In genomic region chr7:157825325-157825724, GRCh38 we compare ENCODE assay signal across 18 cellular contexts.
DNase-seq lines count a peak whose midpoint lies in the region; ATAC-seq, FAIRE-seq and TF ChIP-seq lines count a peak whose summit lies in the region.
"Had no signal": no experiment of that assay in that cellular context is flagged by ENCODE, and none has a peak within 500 bp of the region (broad histone marks: within the 10 kb centered on the region; RNA-seq: fewer than 3 reads in every experiment).

No MANE protein-coding gene starts in this region.

- BruUV-seq in MCF 10A (replicated peaks; lab: Mats Ljungman, UMichigan), result no TSS peak
- BruUV-seq in mammary epithelial cell (replicated peaks; lab: Mats Ljungman, UMichigan), result no TSS peak
- BruUV-seq in PC-3 (replicated peaks; lab: Mats Ljungman, UMichigan), result no TSS peak

- peak; percentile 0 for DNase-seq in MCF 10A (ENCODE audit: unreplicated experiment)
- no peak for DNase-seq in mammary epithelial cell
- peak; percentile 37 for DNase-seq in PC-3
- DNase-seq in astrocyte (ENCODE audit: low read depth), result peak; percentile 11
- peak; percentile 29 for DNase-seq in urothelium cell line (ENCODE audit: low spot score)
- DNase-seq: body of pancreas; CD4-positive, alpha-beta memory T cell; effector CD8-positive, alpha-beta T cell; erythroblast; foreskin melanocyte; H9; KBM-7; naive thymus-derived CD8-positive, alpha-beta T cell; NCI-H187 had no signal

- in situ Hi-C loops in mammary epithelial cell (cut with MboI; ENCODE audit: low sequenced_read_pairs in 2 of 2), result no loop called here

- H3K4me3 ChIP-seq in mammary epithelial cell (replicated peaks in 1 of 3; ENCODE audit: insufficient read depth in 1 of 3, low read depth in 2 of 3, low read length in 3 of 3) (no peak overlapping the region), PC-3 (ENCODE audit: low read length) (no peak overlapping the region), astrocyte (ENCODE audit: insufficient read depth, low read depth, low read length) (no peak overlapping the region)
- H3K4me3 ChIP-seq: body of pancreas, left lung, vagina had no signal

- H3K9me2 ChIP-seq in PC-3 (replicated peaks; ENCODE audit: low read length), result no peaks in the 10 kb centered on the region

- H3K4me1 ChIP-seq in mammary epithelial cell (ENCODE audit: insufficient read depth, low read length), result no peaks in the 10 kb centered on the region
- H3K4me1 ChIP-seq in PC-3 (ENCODE audit: insufficient read depth, low read length), result no peaks in the 10 kb centered on the region
- no peaks in the 10 kb centered on the region for H3K4me1 ChIP-seq in astrocyte (ENCODE audit: insufficient read depth, low read length)
- H3K4me1 ChIP-seq: body of pancreas, left lung, vagina had no signal

- FAIRE-seq in astrocyte (lab: Jason Lieb, UNC), result no peak
- FAIRE-seq in urothelium cell line (lab: Jason Lieb, UNC), result no peak

- H3K9ac ChIP-seq in mammary epithelial cell (ENCODE audit: insufficient read depth, low read length) (no peak overlapping the region), PC-3 (ENCODE audit: low read length) (no peak overlapping the region), astrocyte (ENCODE audit: low read length) (no peak overlapping the region)

- H3K9me3 Mint-ChIP-seq in MCF 10A (ENCODE audit: unreplicated experiment) (no peaks in the 10 kb centered on the region), astrocyte (ENCODE audit: unreplicated experiment) (peaks cover 6% of the 10 kb centered on the region)
- H3K9me3 Mint-ChIP-seq: CD4-positive, alpha-beta memory T cell; H9; naive thymus-derived CD8-positive, alpha-beta T cell had no signal

- no peaks in the 10 kb centered on the region for H3K27me3 ChIP-seq in mammary epithelial cell (ENCODE audit: insufficient read depth, low read length)
- no peaks in the 10 kb centered on the region for H3K27me3 ChIP-seq in PC-3 (ENCODE audit: low read length)
- no peaks in the 10 kb centered on the region for H3K27me3 ChIP-seq in astrocyte (ENCODE audit: insufficient read depth, low read length)
- H3K27me3 ChIP-seq: body of pancreas, vagina had no signal

- H3K36me3 ChIP-seq in mammary epithelial cell (ENCODE audit: insufficient read depth, low read length) (no peaks in the 10 kb centered on the region), PC-3 (ENCODE audit: low read depth, low read length) (no peaks in the 10 kb centered on the region), astrocyte (ENCODE audit: insufficient read depth, low read length) (no peaks in the 10 kb centered on the region)
- H3K36me3 ChIP-seq: left lung, vagina had no signal

- no peak overlapping the region for H2AFZ ChIP-seq in mammary epithelial cell (ENCODE audit: low read depth, low read length)
- H2AFZ ChIP-seq in PC-3 (ENCODE audit: low read length), result no peak overlapping the region
- no peak overlapping the region for H2AFZ ChIP-seq in astrocyte (ENCODE audit: low read depth, low read length)

- H3K4me3 Mint-ChIP-seq in MCF 10A (ENCODE audit: unreplicated experiment), result no peak overlapping the region
- H3K4me3 Mint-ChIP-seq in astrocyte (ENCODE audit: unreplicated experiment), result no peak overlapping the region
- H3K4me3 Mint-ChIP-seq: CD4-positive, alpha-beta memory T cell; H9; naive thymus-derived CD8-positive, alpha-beta T cell had no signal

- POLR2A ChIA-PET in MCF 10A (lab: Yijun Ruan, JAX), result no interaction called here
- POLR2A ChIA-PET in PC-3 (lab: Charles Lee; ENCODE audit: unreplicated experiment), result interaction anchor here (0.6 kb wide), 1 partner anchor 18 kb away, joined by 3 read pairs; no protein-coding TSS in a partner anchor

- H3K27me3 Mint-ChIP-seq in MCF 10A (ENCODE audit: insufficient read depth, unreplicated experiment) (no peaks in the 10 kb centered on the region), astrocyte (ENCODE audit: low read depth, unreplicated experiment) (no peaks in the 10 kb centered on the region)
- H3K27me3 Mint-ChIP-seq: CD4-positive, alpha-beta memory T cell had no signal

- CTCF ChIA-PET in MCF 10A (lab: Yijun Ruan, JAX), result interaction anchor here (0.6 kb wide), 1 partner anchor 500 kb away, joined by 3 read pairs; no protein-coding TSS in a partner anchor
- CTCF ChIA-PET in mammary epithelial cell (lab: Charles Lee; ENCODE audit: low non-redundant PET), result no interaction called here
- CTCF ChIA-PET in PC-3 (lab: Charles Lee), result no interaction called here

- H3K79me2 ChIP-seq in mammary epithelial cell (ENCODE audit: insufficient read depth, low read length), result no peaks in the 10 kb centered on the region
- no peaks in the 10 kb centered on the region for H3K79me2 ChIP-seq in PC-3 (ENCODE audit: low read length)
- no peaks in the 10 kb centered on the region for H3K79me2 ChIP-seq in astrocyte (ENCODE audit: insufficient read depth, low read length)

- H3K27ac Mint-ChIP-seq in MCF 10A (ENCODE audit: low read depth, unreplicated experiment) (no peak overlapping the region), astrocyte (ENCODE audit: unreplicated experiment) (no peak overlapping the region)
- H3K27ac Mint-ChIP-seq: H9 had no signal

- dilution Hi-C loops in mammary epithelial cell (cut with HindIII; ENCODE audit: low sequenced_read_pairs), result no loop called here

- no peak overlapping the region for H3K27ac ChIP-seq in mammary epithelial cell (ENCODE audit: insufficient read depth, low read depth, low read length)
- no peak overlapping the region for H3K27ac ChIP-seq in PC-3 (ENCODE audit: low read length)
- no peak overlapping the region for H3K27ac ChIP-seq in astrocyte (ENCODE audit: low read depth, low read length)
- H3K27ac ChIP-seq: body of pancreas, left lung, vagina had no signal

- H3K9me3 ChIP-seq in mammary epithelial cell (replicated peaks; ENCODE audit: insufficient read depth, low read length) (peaks cover 43% of the 10 kb centered on the region), PC-3 (ENCODE audit: low read length) (no peaks in the 10 kb centered on the region), astrocyte (ENCODE audit: insufficient read depth, low read depth, low read length) (no peaks in the 10 kb centered on the region)
- H3K9me3 ChIP-seq: body of pancreas, left lung, vagina had no signal

- 21% methylated on average over 5 of the region's 6 CpGs for WGBS in mammary epithelial cell (ENCODE audit: low coverage, missing lambda C conversion rate)

- ATAC-seq in PC-3, result peak; percentile 48
- no peak for ATAC-seq in GM18870 (IDR thresholded peaks at IDR 0.05; ENCODE audit: unreplicated experiment)
- no peak for ATAC-seq in GM19467 (IDR thresholded peaks at IDR 0.05; ENCODE audit: unreplicated experiment)
- ATAC-seq: body of pancreas; left lung; naive thymus-derived CD8-positive, alpha-beta T cell had no signal

- no peak for TF ChIP-seq CTCF in MCF 10A (IDR thresholded peaks at IDR 0.05; ENCODE audit: unreplicated experiment)
- TF ChIP-seq CTCF in mammary epithelial cell (conservative IDR thresholded peaks at IDR 0.05 in 1 of 2, IDR thresholded peaks at IDR 0.05 in 1 of 2; ENCODE audit: extremely low read depth in 1 of 2, insufficient read depth in 1 of 2, low read depth in 1 of 2, low read length in 2 of 2), result no peak
- no peak for TF ChIP-seq CTCF in PC-3 (conservative IDR thresholded peaks at IDR 0.05; ENCODE audit: low read depth, low read length)
- no peak for TF ChIP-seq CTCF in astrocyte (IDR thresholded peaks at IDR 0.05; ENCODE audit: insufficient read depth, low read depth, low read length)

- H3K4me2 ChIP-seq in mammary epithelial cell (ENCODE audit: insufficient read depth, low read depth, low read length) (no peak overlapping the region), PC-3 (ENCODE audit: low read length) (no peak overlapping the region), astrocyte (ENCODE audit: low read length) (no peak overlapping the region)

- H3K36me3 Mint-ChIP-seq in MCF 10A (ENCODE audit: insufficient read depth, unreplicated experiment), result no peaks in the 10 kb centered on the region
- H3K36me3 Mint-ChIP-seq in astrocyte (ENCODE audit: low read depth, unreplicated experiment), result no peaks in the 10 kb centered on the region
- H3K36me3 Mint-ChIP-seq: CD4-positive, alpha-beta memory T cell; naive thymus-derived CD8-positive, alpha-beta T cell had no signal

- H3K4me1 Mint-ChIP-seq in MCF 10A (ENCODE audit: insufficient read depth, unreplicated experiment) (no peaks in the 10 kb centered on the region), astrocyte (ENCODE audit: low read depth, unreplicated experiment) (no peaks in the 10 kb centered on the region)

- H3F3A ChIP-seq in PC-3 (ENCODE audit: low read length, unreplicated experiment), result no peaks in the 10 kb centered on the region

- H4K20me1 ChIP-seq in mammary epithelial cell (ENCODE audit: insufficient read depth, low read length) (no peaks in the 10 kb centered on the region), PC-3 (ENCODE audit: low read length) (no peaks in the 10 kb centered on the region), astrocyte (ENCODE audit: insufficient read depth, low read length) (no peaks in the 10 kb centered on the region)

- intact Hi-C loops in MCF 10A (cut with micrococcal nuclease) (no loop called here), mammary epithelial cell (cut with micrococcal nuclease) (no loop called here), PC-3 (cut with micrococcal nuclease) (no loop called here)
